In the genomic region with DNA sequence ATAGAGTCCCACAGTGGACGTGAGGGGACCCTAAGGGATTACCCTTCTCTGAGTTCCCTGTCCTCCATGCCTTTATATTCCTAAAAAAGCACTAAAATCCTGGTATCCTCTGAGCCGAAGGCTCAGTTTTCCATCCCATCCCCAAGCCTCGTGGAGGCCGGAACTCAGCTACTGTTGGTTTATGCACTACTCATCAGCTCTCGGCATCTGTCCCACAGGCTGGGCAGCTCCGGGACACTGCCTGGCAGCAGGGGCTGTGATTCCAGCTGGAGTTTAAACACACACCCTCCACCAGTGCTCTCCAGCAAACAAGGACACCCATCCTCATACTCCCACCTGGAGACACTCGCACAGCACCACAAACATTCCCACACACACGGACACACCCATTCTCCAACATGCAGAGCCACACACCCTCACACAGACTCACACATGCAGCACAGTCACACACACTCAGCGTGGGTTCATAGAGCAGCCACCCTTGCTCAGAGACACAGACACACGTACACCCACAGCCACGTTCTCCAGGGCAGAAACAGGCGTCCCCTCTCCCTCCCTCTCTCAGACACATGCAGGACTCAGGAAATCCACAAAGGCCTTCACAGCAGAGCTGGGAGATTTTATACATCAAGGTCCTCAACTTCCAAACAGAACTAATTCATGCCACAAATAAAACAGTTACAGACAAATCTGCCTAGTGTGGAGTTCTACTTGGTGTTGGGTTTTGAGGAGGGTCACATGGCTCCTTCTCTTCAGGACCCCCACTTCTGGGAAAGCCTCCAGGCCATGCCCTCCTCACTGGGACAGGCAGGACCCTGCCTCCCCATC, we compare ENCODE assay signal across 29 cellular contexts.
A peak's percentile ranks its signal among the peaks of the same experiment; 100 is the strongest.
DNase-seq lines count a peak whose midpoint lies in the region; ATAC-seq lines count a peak whose summit lies in the region.
"Had no signal": no experiment of that assay in that cellular context is flagged by ENCODE, and none has a peak within 500 bp of the region (broad histone marks: within the 10 kb centered on the region; RNA-seq: fewer than 3 reads in every experiment).

No MANE protein-coding gene starts in this region.

- H3K9me3 ChIP-seq in NT2/D1 (ENCODE audit: insufficient read depth, low read length), result no peaks in the 10 kb centered on the region
- H3K9me3 ChIP-seq: esophagus muscularis mucosa, neutrophil, psoas muscle, SK-N-SH, vagina had no signal

- H3K27ac Mint-ChIP-seq in stimulated activated naive CD8-positive, alpha-beta T cell treated with anti-CD3 and anti-CD28 coated beads, Interleukin-15, amount 100 ng/mL, for 72 hours, result no peak overlapping the region
- H3K27ac Mint-ChIP-seq: activated CD4-positive, alpha-beta memory T cell treated with anti-CD3 and anti-CD28 coated beads, Interleukin-2, amount 10 ng/mL, durations not matched to agents 7 days and 5 days; activated naive CD4-positive, alpha-beta T cell treated with anti-CD3 and anti-CD28 coated beads, Interleukin-2, amount 50 U/mL, for 24 hours; activated T-helper 17 cell treated with anti-CD3 and anti-CD28 coated beads, Interleukin-2, amount 50 U/mL, for 72 hours; B cell; stimulated activated naive B cell treated with anti-CD40 and anti-IgM and Interleukin-4, amounts not matched to agents 10 μg/mL and 1 μg/mL and 100 μg/mL, for 72 hours had no signal

- peak overlapping the region; percentile 38 for H3K9ac ChIP-seq in NT2/D1 (ENCODE audit: insufficient read length, low read depth)
- H3K9ac ChIP-seq: KMS-11, SK-N-SH had no signal

- H3K4me1 Mint-ChIP-seq in stimulated activated naive CD8-positive, alpha-beta T cell treated with anti-CD3 and anti-CD28 coated beads, Interleukin-15, amount 100 ng/mL, for 72 hours, result no peaks in the 10 kb centered on the region
- H3K4me1 Mint-ChIP-seq: activated CD4-positive, alpha-beta memory T cell treated with anti-CD3 and anti-CD28 coated beads, Interleukin-2, amount 10 ng/mL, durations not matched to agents 7 days and 5 days; activated T-helper 17 cell treated with anti-CD3 and anti-CD28 coated beads, Interleukin-2, amount 50 U/mL, for 72 hours had no signal

- peak; percentile 26 for ATAC-seq in stimulated activated naive CD8-positive, alpha-beta T cell treated with anti-CD3 and anti-CD28 coated beads, Interleukin-15, amount 100 ng/mL, for 72 hours
- ATAC-seq in stimulated activated naive CD8-positive, alpha-beta T cell treated with anti-CD3 and anti-CD28 coated beads, Interleukin-15, Interleukin-2, amounts not matched to agents 100 U/mL and 50 U/mL, for 24 hours, result no peak
- ATAC-seq in HG03571 (IDR thresholded peaks at IDR 0.05; ENCODE audit: unreplicated experiment), result no peak
- ATAC-seq: activated T-helper 17 cell treated with anti-CD3 and anti-CD28 coated beads, Interleukin-2, amount 50 U/mL, for 72 hours; left colon; psoas muscle; stimulated activated naive B cell treated with anti-CD40 and anti-IgM and Interleukin-4, amounts not matched to agents 10 μg/mL and 1 μg/mL and 100 μg/mL, for 72 hours had no signal

- no peak overlapping the region for H3K4me3 ChIP-seq in NT2/D1 (ENCODE audit: insufficient read length, low read depth)
- H3K4me3 ChIP-seq: esophagus muscularis mucosa, hepatocyte, psoas muscle, vagina had no signal

- no peak overlapping the region for H3K4me3 Mint-ChIP-seq in stimulated activated naive CD8-positive, alpha-beta T cell treated with anti-CD3 and anti-CD28 coated beads, Interleukin-15, amount 100 ng/mL, for 72 hours
- H3K4me3 Mint-ChIP-seq: activated CD4-positive, alpha-beta memory T cell treated with anti-CD3 and anti-CD28 coated beads, Interleukin-2, amount 10 ng/mL, durations not matched to agents 7 days and 5 days; activated naive CD4-positive, alpha-beta T cell treated with anti-CD3 and anti-CD28 coated beads, Interleukin-2, amount 50 U/mL, for 24 hours; activated T-helper 17 cell treated with anti-CD3 and anti-CD28 coated beads, Interleukin-2, amount 50 U/mL, for 72 hours; B cell; stimulated activated naive B cell treated with anti-CD40 and anti-IgM and Interleukin-4, amounts not matched to agents 10 μg/mL and 1 μg/mL and 100 μg/mL, for 72 hours had no signal

- H3K27me3 Mint-ChIP-seq in stimulated activated naive CD8-positive, alpha-beta T cell treated with anti-CD3 and anti-CD28 coated beads, Interleukin-15, amount 100 ng/mL, for 72 hours, result no peaks in the 10 kb centered on the region
- H3K27me3 Mint-ChIP-seq: activated CD4-positive, alpha-beta memory T cell treated with anti-CD3 and anti-CD28 coated beads, Interleukin-2, amount 10 ng/mL, durations not matched to agents 7 days and 5 days; activated naive CD4-positive, alpha-beta T cell treated with anti-CD3 and anti-CD28 coated beads, Interleukin-2, amount 50 U/mL, for 24 hours; activated T-helper 17 cell treated with anti-CD3 and anti-CD28 coated beads, Interleukin-2, amount 50 U/mL, for 72 hours; B cell had no signal

- H3K9me3 Mint-ChIP-seq in stimulated activated naive CD8-positive, alpha-beta T cell treated with anti-CD3 and anti-CD28 coated beads, Interleukin-15, amount 100 ng/mL, for 72 hours, result peaks cover 0 to 13% of the 10 kb centered on the region in 2 donors
- H3K9me3 Mint-ChIP-seq: activated naive CD4-positive, alpha-beta T cell treated with anti-CD3 and anti-CD28 coated beads, Interleukin-2, amount 50 U/mL, for 24 hours had no signal

- DNase-seq in stimulated activated naive CD8-positive, alpha-beta T cell treated with anti-CD3 and anti-CD28 coated beads, Interleukin-15, amount 100 ng/mL, for 72 hours, result no peak
- DNase-seq in stimulated activated naive CD8-positive, alpha-beta T cell treated with anti-CD3 and anti-CD28 coated beads, Interleukin-15, Interleukin-2, amounts not matched to agents 100 U/mL and 50 U/mL, for 24 hours, result no peak
- no peak for DNase-seq in NT2/D1 (ENCODE audit: low read depth, low spot score)
- peak; percentile 21 for DNase-seq in kidney tubule cell (ENCODE audit: low spot score)
- no peak for DNase-seq in stimulated activated CD8-positive, alpha-beta memory T cell treated with anti-CD3 and anti-CD28 coated beads, Interleukin-4, amount 100 ng/mL, for 48 hours
- DNase-seq in SHP77 treated with DMSO at 0.1 percent for 48 hours (lab: John Stamatoyannopoulos, UW), result no peak
- no peak for DNase-seq in iPS-NIHi11 (ENCODE audit: low spot score)
- DNase-seq: activated CD4-positive, alpha-beta memory T cell treated with anti-CD3 and anti-CD28 coated beads, Interleukin-2, amount 10 ng/mL, durations not matched to agents 7 days and 5 days; activated CD4-positive, alpha-beta T cell treated with anti-CD3 and anti-CD28 coated beads for 1 hour; aorta; left colon; NCI-H1417 treated with DMSO at 0.1 percent for 48 hours; NCI-H2081; NCI-H69; psoas muscle; SK-N-SH; stimulated activated CD4-positive, alpha-beta T cell treated with anti-CD3 and anti-CD28 coated beads, Interleukin-4, amount 100 ng/mL, for 4 hours; stimulated activated naive B cell treated with anti-CD40 and anti-IgM and Interleukin-4, amounts not matched to agents 10 μg/mL and 1 μg/mL and 100 μg/mL, for 72 hours; T-helper 2 cell had no signal

- no peaks in the 10 kb centered on the region for H3K36me3 ChIP-seq in NT2/D1 (ENCODE audit: insufficient read depth, insufficient read length, low read length)
- H3K36me3 ChIP-seq: esophagus muscularis mucosa, neutrophil, vagina had no signal

- no peaks in the 10 kb centered on the region for H3K27me3 ChIP-seq in NT2/D1 (ENCODE audit: insufficient read depth, insufficient read length)
- H3K27me3 ChIP-seq: foreskin keratinocyte, hepatocyte, vagina had no signal

- H3K4me1 ChIP-seq in NT2/D1 (ENCODE audit: insufficient read depth, insufficient read length), result peaks cover 20% of the 10 kb centered on the region
- H3K4me1 ChIP-seq: esophagus muscularis mucosa, foreskin keratinocyte, psoas muscle, vagina had no signal
